Comparison of ENCODE assay signal across 1 cellular context in genomic region chr11:17760102-17761029, GRCh38.
TF ChIP-seq lines count a peak whose summit lies in the region.

No MANE protein-coding gene starts in this region.

TF ChIP-seq in HepG2, 621 proteins besides CTCF, POLR2A, EP300 and RAD21 (continued from another document and continues in another):
- TF ChIP-seq ZBTB25 (CRISPR knock-in tag; IDR thresholded peaks at IDR 0.05) = no peak
- TF ChIP-seq MXD3 (CRISPR knock-in tag; IDR thresholded peaks at IDR 0.05) = no peak
- no peak for TF ChIP-seq NCOA1 (CRISPR knock-in tag; IDR thresholded peaks at IDR 0.05)
- peak; percentile 70 for TF ChIP-seq BORCS8-MEF2B (CRISPR knock-in tag; IDR thresholded peaks at IDR 0.05)
- TF ChIP-seq NFYB (CRISPR knock-in tag; IDR thresholded peaks at IDR 0.05) = 0 out of 2 replicates have a peak, but pooled peaks have one; percentile 40
- no peak for TF ChIP-seq ISX (CRISPR knock-in tag; conservative IDR thresholded peaks at IDR 0.05)
- TF ChIP-seq PRDM15 (CRISPR knock-in tag; IDR thresholded peaks at IDR 0.05) = no peak
- TF ChIP-seq RFX3 (CRISPR knock-in tag; IDR thresholded peaks at IDR 0.05) = no peak
- no peak for TF ChIP-seq CENPX (CRISPR knock-in tag; IDR thresholded peaks at IDR 0.05)
- peak; percentile 25; the same call in 1 of the 2 replicates for TF ChIP-seq NFYC (CRISPR knock-in tag; IDR thresholded peaks at IDR 0.05)
- TF ChIP-seq FOXO1 (CRISPR knock-in tag; IDR thresholded peaks at IDR 0.05) = no peak
- TF ChIP-seq POLR2G (IDR thresholded peaks at IDR 0.05; ENCODE audit: low read depth, low read length) = no peak
- no peak for TF ChIP-seq RFXAP (CRISPR knock-in tag; IDR thresholded peaks at IDR 0.05; ENCODE audit: borderline replicate concordance)
- no peak for TF ChIP-seq DBP (CRISPR knock-in tag; IDR thresholded peaks at IDR 0.05; ENCODE audit: not compliant biosample characterization)
- TF ChIP-seq ZNF274 (CRISPR knock-in tag; IDR thresholded peaks at IDR 0.05) = peak; percentile 69; the same call in 1 of the 2 replicates
- TF ChIP-seq ZNF704 (CRISPR knock-in tag; IDR thresholded peaks at IDR 0.05; ENCODE audit: borderline replicate concordance) = no peak
- 0 out of 2 replicates have a peak, but pooled peaks have one; percentile 13 for TF ChIP-seq GATAD1 (CRISPR knock-in tag; IDR thresholded peaks at IDR 0.05)
- TF ChIP-seq FOXK2 (IDR thresholded peaks at IDR 0.05) = no peak
- no peak for TF ChIP-seq HDAC6 (IDR thresholded peaks at IDR 0.05; ENCODE audit: low read depth, low read length)
- no peak for TF ChIP-seq ZNF674 (CRISPR knock-in tag; IDR thresholded peaks at IDR 0.05; ENCODE audit: low read depth)
- 0 out of 2 replicates have a peak, but pooled peaks have one; percentile 28 for TF ChIP-seq UBTF (CRISPR knock-in tag; IDR thresholded peaks at IDR 0.05)
- no peak for TF ChIP-seq USF2 (IDR thresholded peaks at IDR 0.05; ENCODE audit: low read depth, low read length)
- TF ChIP-seq USF2 (CRISPR knock-in tag; IDR thresholded peaks at IDR 0.05; ENCODE audit: borderline replicate concordance) = no peak
- TF ChIP-seq ZNF547 (CRISPR knock-in tag; IDR thresholded peaks at IDR 0.05) = 0 out of 2 replicates have a peak, but pooled peaks have one; percentile 5
- TF ChIP-seq KDM6A (CRISPR knock-in tag; IDR thresholded peaks at IDR 0.05; ENCODE audit: low read depth) = no peak
- no peak for TF ChIP-seq ZFP36L2 (CRISPR knock-in tag; IDR thresholded peaks at IDR 0.05)
- no peak for TF ChIP-seq ZBTB10 (CRISPR knock-in tag; IDR thresholded peaks at IDR 0.05; ENCODE audit: borderline replicate concordance)
- no peak for TF ChIP-seq PLSCR1 (CRISPR knock-in tag; IDR thresholded peaks at IDR 0.05; ENCODE audit: borderline replicate concordance)
- TF ChIP-seq ZNF564 (CRISPR knock-in tag; IDR thresholded peaks at IDR 0.05) = no peak
- TF ChIP-seq POLR2AphosphoS5 (IDR thresholded peaks at IDR 0.05; ENCODE audit: low read depth, low read length) = no peak
- no peak for TF ChIP-seq SP2 (CRISPR knock-in tag; IDR thresholded peaks at IDR 0.05)
- TF ChIP-seq HNRNPLL (IDR thresholded peaks at IDR 0.05; ENCODE audit: low read depth, low read length, poor library complexity, severe bottlenecking) = no peak
- no peak for TF ChIP-seq ATF1 (CRISPR knock-in tag; IDR thresholded peaks at IDR 0.05)
- no peak for TF ChIP-seq ZNF7 (CRISPR knock-in tag; IDR thresholded peaks at IDR 0.05)
- TF ChIP-seq CREB1 (IDR thresholded peaks at IDR 0.05) = no peak
- no peak for TF ChIP-seq CREB1 (CRISPR knock-in tag; IDR thresholded peaks at IDR 0.05)
- no peak for TF ChIP-seq ZFP36 (IDR thresholded peaks at IDR 0.05; ENCODE audit: borderline replicate concordance, low read depth, low read length, partially characterized antibody)
- TF ChIP-seq AHDC1 (CRISPR knock-in tag; IDR thresholded peaks at IDR 0.05; ENCODE audit: borderline replicate concordance) = no peak
- no peak for TF ChIP-seq MXD4 (CRISPR knock-in tag; IDR thresholded peaks at IDR 0.05)
